In genomic region chr19:1253514-1254080, GRCh38 we compare ENCODE assay signal across 8 cellular contexts. TPM values are rescaled to one million over a fixed set of nuclear protein-coding genes. Genes with fewer than 3 reads are reported as not detected.
DNase-seq lines count a peak whose midpoint lies in the region; ATAC-seq and TF ChIP-seq lines count a peak whose summit lies in the region.

No MANE protein-coding gene starts in this region.

- H4K8ac ChIP-seq in mesenchymal stem cell (ENCODE audit: low read length): peak overlapping the region; percentile 91

- peak overlapping the region; percentile 99 for H2BK120ac ChIP-seq in mesenchymal stem cell (ENCODE audit: low read depth, low read length)

- peak overlapping the region; percentile 65 to 96 for H3K18ac ChIP-seq in mesenchymal stem cell (ENCODE audit: low read depth in 1 of 2, low read length in 2 of 2)

- H3K4me1 Mint-ChIP-seq in activated naive CD4-positive, alpha-beta T cell treated with anti-CD3 and anti-CD28 coated beads for 36 hours (ENCODE audit: low read depth): peaks cover 28% of the 10 kb centered on the region

- peak overlapping the region; percentile 75 for H3K4me2 ChIP-seq in mesenchymal stem cell (ENCODE audit: low read length, poor library complexity, severe bottlenecking)

- H2BK15ac ChIP-seq in mesenchymal stem cell (ENCODE audit: low read depth, poor library complexity, severe bottlenecking): peak overlapping the region; percentile 93

- peak overlapping the region; percentile 100 for H4K91ac ChIP-seq in mesenchymal stem cell (ENCODE audit: low read length)

- no peak overlapping the region for H3K23ac ChIP-seq in mesenchymal stem cell (ENCODE audit: low read length in 2 of 2)

- H3K9ac ChIP-seq in mesenchymal stem cell (ENCODE audit: low read length): peak overlapping the region; percentile 96

- no peaks in the 10 kb centered on the region for H3K27me3 Mint-ChIP-seq in activated naive CD4-positive, alpha-beta T cell treated with anti-CD3 and anti-CD28 coated beads for 36 hours (ENCODE audit: low read depth)

- no peak for DNase-seq in activated naive CD4-positive, alpha-beta T cell treated with anti-CD3 and anti-CD28 coated beads for 36 hours
- no peak for DNase-seq in activated naive CD4-positive, alpha-beta T cell treated with anti-CD3 and anti-CD28 coated beads, Interleukin-2, amount 50 U/mL, for 16 hours
- DNase-seq in body of pancreas (no peak), mesenchymal stem cell (no peak), upper lobe of left lung (peak; percentile 78 to 88), cerebellar cortex (ENCODE audit: low spot score) (no peak), ACHN (no peak)
- no peak for DNase-seq in stimulated activated naive CD4-positive, alpha-beta T cell (lab: John Stamatoyannopoulos, UW)

- peak overlapping the region; percentile 98 for H3K27ac Mint-ChIP-seq in activated naive CD4-positive, alpha-beta T cell treated with anti-CD3 and anti-CD28 coated beads for 36 hours

- 45 to 65% methylated on average over 16 to 22 of the region's 23 CpGs for WGBS in body of pancreas, 2 donors
- WGBS in mesenchymal stem cell: 58% methylated on average over 20 of the region's 23 CpGs
- WGBS in upper lobe of left lung, 2 donors: 33 to 41% methylated on average over 13 to 23 of the region's 23 CpGs

- H3K4ac ChIP-seq in mesenchymal stem cell (ENCODE audit: low read depth in 1 of 2, low read length in 2 of 2): peak overlapping the region; percentile 85

- no peak for TF ChIP-seq POLR2A in body of pancreas (IDR thresholded peaks at IDR 0.05)
- TF ChIP-seq POLR2A in upper lobe of left lung (IDR thresholded peaks at IDR 0.05): no peak

- H3K27ac ChIP-seq in body of pancreas: peak overlapping the region; percentile 97 to 100 (median 100)
- H3K27ac ChIP-seq in mesenchymal stem cell (ENCODE audit: low read length, poor library complexity, severe bottlenecking): peak overlapping the region; percentile 99
- peak overlapping the region; percentile 97 to 100 (median 100) for H3K27ac ChIP-seq in upper lobe of left lung

- intact Hi-C loops in activated naive CD4-positive, alpha-beta T cell treated with anti-CD3 and anti-CD28 coated beads for 36 hours (cut with micrococcal nuclease): loop anchor here (5.0 kb wide), 3 partner anchors 186 to 456 kb away; partner anchors contain the start of genes ARHGAP45 and PTBP1
- intact Hi-C loops in body of pancreas (cut with DNase I): no loop called here

- peak overlapping the region; percentile 98 for H2BK5ac ChIP-seq in mesenchymal stem cell (ENCODE audit: low read depth, low read length, poor library complexity, severe bottlenecking)

- peak overlapping the region; percentile 98 for H3K4me3 Mint-ChIP-seq in activated naive CD4-positive, alpha-beta T cell treated with anti-CD3 and anti-CD28 coated beads for 36 hours

- H3K4me1 ChIP-seq in body of pancreas (peaks cover 72% of the 10 kb centered on the region), mesenchymal stem cell (ENCODE audit: control insufficient read depth, insufficient read depth, low read depth, low read length) (peaks cover 46% of the 10 kb centered on the region), upper lobe of left lung (peaks cover 51 to 73% (median 64%) of the 10 kb centered on the region in 4 donors)

- H2AK5ac ChIP-seq in mesenchymal stem cell (ENCODE audit: low read length, severe bottlenecking): peak overlapping the region; percentile 86

- TF ChIP-seq EP300 in upper lobe of left lung (IDR thresholded peaks at IDR 0.05): peak in 1 of 4 donors; percentile 64

- H3K4me3 ChIP-seq in body of pancreas (no peak overlapping the region), mesenchymal stem cell (ENCODE audit: insufficient read depth in 1 of 2, low read depth in 1 of 2, low read length in 2 of 2) (peak overlapping the region; percentile 48 to 73), upper lobe of left lung (peak overlapping the region; percentile 11 to 97 (median 82))

- ATAC-seq in body of pancreas (no peak), upper lobe of left lung (ENCODE audit: low FRiP score in 2 of 2) (no peak)

- H3K27me3 ChIP-seq in body of pancreas (no peaks in the 10 kb centered on the region), mesenchymal stem cell (ENCODE audit: control insufficient read depth in 1 of 2, insufficient read depth in 1 of 2, low read length in 2 of 2) (no peaks in the 10 kb centered on the region), upper lobe of left lung (no peaks in the 10 kb centered on the region)

- TF ChIP-seq CTCF in body of pancreas (IDR thresholded peaks at IDR 0.05): no peak
- no peak for TF ChIP-seq CTCF in upper lobe of left lung (IDR thresholded peaks at IDR 0.05)

- in situ Hi-C loops in ACHN (cut with HindIII; ENCODE audit: low pct_ligation_motif_present, low pct_unique_long_range_greater_than_20kb, low sequenced_read_pairs): no loop called here

- H3K36me3 ChIP-seq in body of pancreas (replicated peaks in 1 of 2; ENCODE audit: insufficient read depth in 1 of 2, low read depth in 2 of 2) (peaks cover 28 to 30% of the 10 kb centered on the region in 2 donors), mesenchymal stem cell (ENCODE audit: control insufficient read depth in 1 of 2, insufficient read depth in 2 of 2, low read depth in 1 of 2, low read length in 2 of 2) (peaks cover 51 to 83% of the 10 kb centered on the region in 2 experiments), upper lobe of left lung (peaks cover 22 to 72% (median 62%) of the 10 kb centered on the region in 4 donors)

- no peak overlapping the region for H2AFZ ChIP-seq in mesenchymal stem cell (ENCODE audit: low read depth, low read length)

- H3K79me1 ChIP-seq in mesenchymal stem cell (replicated peaks; ENCODE audit: low read length, poor library complexity, severe bottlenecking): no peaks in the 10 kb centered on the region

- H3K36me3 Mint-ChIP-seq in activated naive CD4-positive, alpha-beta T cell treated with anti-CD3 and anti-CD28 coated beads for 36 hours (ENCODE audit: low read depth): peaks cover 30% of the 10 kb centered on the region

- H2BK12ac ChIP-seq in mesenchymal stem cell (ENCODE audit: low read length in 2 of 2): peak overlapping the region; percentile 38 to 68

- no peaks in the 10 kb centered on the region for H3K9me3 Mint-ChIP-seq in activated naive CD4-positive, alpha-beta T cell treated with anti-CD3 and anti-CD28 coated beads for 36 hours

- H3K9me3 ChIP-seq in body of pancreas: no peaks in the 10 kb centered on the region
- no peaks in the 10 kb centered on the region for H3K9me3 ChIP-seq in mesenchymal stem cell (ENCODE audit: control insufficient read depth, low read length)
- peaks cover 0 to 4% (median 0%) of the 10 kb centered on the region in 4 donors for H3K9me3 ChIP-seq in upper lobe of left lung

- no peak overlapping the region for H3K14ac ChIP-seq in mesenchymal stem cell (ENCODE audit: low read length in 2 of 2)

- CTCF ChIA-PET in activated naive CD4-positive, alpha-beta T cell treated with anti-CD3 and anti-CD28 coated beads for 36 hours (lab: Charles Lee): interaction anchor here (1.0 to 3.6 kb wide), 4 partner anchors 8 to 26 kb away, joined by 3 to 24 read pairs (median 8); no protein-coding TSS in a partner anchor

RNA-seq across cellular contexts. Expression of gene MIDN, which starts 5.2 kb away (rescaled TPM):
- total RNA-seq in activated naive CD4-positive, alpha-beta T cell treated with anti-CD3 and anti-CD28 coated beads for 36 hours: 10 to 100 TPM; 50.1 to 52.9 TPM
- total RNA-seq in body of pancreas (10 to 100 TPM; 36.3 to 43.5 TPM), upper lobe of left lung (100 to 1,000 TPM in 2 of 6 donors, 10 to 100 TPM in 4; 33.5 to 176 (median 75.9) TPM)
- polyA plus RNA-seq in mesenchymal stem cell (2013, experiment 1 of 2): 58.6 TPM
- polyA plus RNA-seq in mesenchymal stem cell (2013, experiment 2 of 2): 58.0 TPM

RNA-seq across cellular contexts. Expression of gene ATP5F1D, which starts 12.0 kb away (rescaled TPM):
- total RNA-seq in activated naive CD4-positive, alpha-beta T cell treated with anti-CD3 and anti-CD28 coated beads for 36 hours: 100 to 1,000 TPM; 153 TPM
- 100 to 1,000 TPM; 156 to 157 TPM for total RNA-seq in body of pancreas
- polyA plus RNA-seq in mesenchymal stem cell (2013, experiment 1 of 2): 121 TPM
- 127 TPM for polyA plus RNA-seq in mesenchymal stem cell (2013, experiment 2 of 2)
- 100 to 1,000 TPM in 3 of 6 donors, 10 to 100 TPM in 3; 56.0 to 187 (median 113) TPM for total RNA-seq in upper lobe of left lung

RNA-seq across cellular contexts. Expression of gene CIRBP, which starts 15.5 kb away (rescaled TPM):
- total RNA-seq in activated naive CD4-positive, alpha-beta T cell treated with anti-CD3 and anti-CD28 coated beads for 36 hours: 100 to 1,000 TPM; 167 to 183 TPM
- total RNA-seq in body of pancreas (100 to 1,000 TPM; 582 to 630 TPM), upper lobe of left lung (1,000 to 10,000 TPM in 1 of 6 donors, 100 to 1,000 TPM in 5; 326 to 1,348 (median 441) TPM)
- 118 TPM for polyA plus RNA-seq in mesenchymal stem cell (2013, experiment 1 of 2)
- 120 TPM for polyA plus RNA-seq in mesenchymal stem cell (2013, experiment 2 of 2)

RNA-seq across cellular contexts. Expression of gene CBARP, which starts 15.8 kb away (rescaled TPM):
- 1 to 10 TPM in 1 of 2 experiments, under 1 TPM in 1; 0.77 to 1.1 TPM for total RNA-seq in activated naive CD4-positive, alpha-beta T cell treated with anti-CD3 and anti-CD28 coated beads for 36 hours
- under 1 TPM; 0.33 to 0.78 TPM for total RNA-seq in body of pancreas
- polyA plus RNA-seq in mesenchymal stem cell (2013, experiment 1 of 2): 8.1 TPM
- polyA plus RNA-seq in mesenchymal stem cell (2013, experiment 2 of 2): 8.0 TPM
- 1 to 10 TPM in 3 of 6 donors, under 1 TPM in 1, not detected in 2; 0.30 to 1.8 (median 1.0) TPM for total RNA-seq in upper lobe of left lung

RNA-seq across cellular contexts. Expression of gene FAM174C, which starts 21.7 kb away (rescaled TPM):
- total RNA-seq in activated naive CD4-positive, alpha-beta T cell treated with anti-CD3 and anti-CD28 coated beads for 36 hours: 10 to 100 TPM; 62.8 to 65.3 TPM
- total RNA-seq in body of pancreas: 10 to 100 TPM; 48.0 to 63.9 TPM
- polyA plus RNA-seq in mesenchymal stem cell (2013, experiment 1 of 2): 60.2 TPM
- polyA plus RNA-seq in mesenchymal stem cell (2013, experiment 2 of 2): 59.6 TPM
- total RNA-seq in upper lobe of left lung: 10 to 100 TPM; 43.0 to 85.3 (median 59.6) TPM

Comparison
In these comparisons a context has a peak if more than half of its experiments do, and no peak if none do; other contexts are left out.
1. DNase-seq: peak in upper lobe of left lung (2 of 2); none in activated naive CD4-positive, alpha-beta T cell treated with anti-CD3 and anti-CD28 coated beads for 36 hours (single experiment), activated naive CD4-positive, alpha-beta T cell treated with anti-CD3 and anti-CD28 coated beads, Interleukin-2, amount 50 U/mL, for 16 hours (single experiment), body of pancreas (0 of 4), mesenchymal stem cell (single experiment), cerebellar cortex (single experiment), stimulated activated naive CD4-positive, alpha-beta T cell (0 of 6) and ACHN (single experiment).
2. H3K4me3 ChIP-seq: peak in mesenchymal stem cell (2 of 2) and upper lobe of left lung (4 of 4); none in body of pancreas (0 of 2).
3. Peak in every context shown above with its lines, with median percentiles within 50 percentile points of each other: H3K27ac ChIP-seq.